ENCODE assay signal across 8 cellular contexts in the genomic region with DNA sequence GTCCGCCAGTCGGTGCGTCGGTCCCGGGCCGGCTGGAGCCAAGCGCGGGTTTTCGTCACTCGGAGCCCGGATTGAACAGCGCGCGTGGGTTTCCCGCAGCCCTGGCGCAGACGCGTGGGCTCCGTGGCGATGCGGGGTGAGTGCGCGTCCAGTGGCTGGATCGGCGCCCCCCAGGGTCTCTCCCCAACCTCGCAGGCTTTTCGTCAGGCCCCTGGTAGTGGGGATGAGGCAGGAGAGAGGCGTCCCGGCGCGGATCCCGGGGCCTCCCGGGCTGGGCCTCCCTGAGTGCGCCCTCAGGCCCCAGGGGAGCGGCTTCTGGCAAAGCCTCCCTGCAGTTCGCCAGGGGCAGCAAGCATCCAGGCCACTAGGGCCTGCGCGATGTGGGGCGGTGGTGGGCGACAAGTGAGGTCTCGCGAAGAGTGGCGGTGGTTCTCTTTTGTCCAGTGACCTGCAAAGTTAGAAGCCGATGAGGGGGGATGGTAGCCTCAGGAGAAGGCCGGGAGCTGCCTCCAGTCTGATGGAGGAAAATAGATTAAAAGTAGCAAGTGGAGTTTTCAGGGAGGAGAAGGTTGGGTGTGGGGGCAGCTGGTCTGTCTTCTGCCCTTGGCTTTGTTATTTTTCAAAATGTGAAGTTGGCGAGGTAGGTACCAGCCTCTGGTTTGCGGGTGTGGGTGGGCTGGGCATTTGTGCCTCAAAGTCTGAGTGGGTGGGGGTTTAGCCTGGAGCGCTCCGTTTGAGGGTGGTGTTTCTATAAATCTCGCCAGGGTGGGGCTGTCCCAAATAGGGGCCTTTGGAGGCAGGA. TPM values are rescaled to one million over a fixed set of nuclear protein-coding genes. Genes with fewer than 3 reads are reported as not detected.
DNase-seq lines count a peak whose midpoint lies in the region; ATAC-seq and TF ChIP-seq lines count a peak whose summit lies in the region.

No MANE protein-coding gene starts in this region.

- TF ChIP-seq CTCF in thoracic aorta (IDR thresholded peaks at IDR 0.05), result no peak

- peaks cover 14% of the 10 kb centered on the region for H3K9me3 ChIP-seq in thoracic aorta

- peaks cover 36% of the 10 kb centered on the region for H3K4me1 Mint-ChIP-seq in activated naive CD8-positive, alpha-beta T cell treated with anti-CD3 and anti-CD28 coated beads, Interleukin-2, amount 50 U/mL, for 24 hours

- H3K27ac Mint-ChIP-seq in activated naive CD8-positive, alpha-beta T cell treated with anti-CD3 and anti-CD28 coated beads, Interleukin-2, amount 50 U/mL, for 24 hours, result no peak overlapping the region

- ATAC-seq in activated naive CD8-positive, alpha-beta T cell treated with anti-CD3 and anti-CD28 coated beads, Interleukin-2, amount 50 U/mL, for 24 hours, result peak; percentile 75
- ATAC-seq in thoracic aorta (ENCODE audit: insufficient number of reproducible peaks, low FRiP score, low read depth) (no peak), HG03280 (IDR thresholded peaks at IDR 0.05; ENCODE audit: unreplicated experiment) (no peak)

- H3K9me3 Mint-ChIP-seq in activated naive CD8-positive, alpha-beta T cell treated with anti-CD3 and anti-CD28 coated beads, Interleukin-2, amount 50 U/mL, for 24 hours, result peaks cover 17% of the 10 kb centered on the region

- no peaks in the 10 kb centered on the region for H3K27me3 ChIP-seq in thoracic aorta (replicated peaks; ENCODE audit: insufficient read depth)

- H3K27me3 Mint-ChIP-seq in activated naive CD8-positive, alpha-beta T cell treated with anti-CD3 and anti-CD28 coated beads, Interleukin-2, amount 50 U/mL, for 24 hours, result peaks cover 71% of the 10 kb centered on the region

- no peaks in the 10 kb centered on the region for H3K36me3 ChIP-seq in thoracic aorta

- DNase-seq in activated CD4-positive, CD25-positive, alpha-beta regulatory T cell treated with anti-CD3 and anti-CD28 coated beads, Interleukin-2, amount 50 U/mL, for 72 hours, result peak; percentile 40
- DNase-seq in activated CD4-positive, CD25-positive, alpha-beta regulatory T cell (lab: John Stamatoyannopoulos, UW), result no peak
- peak; percentile 38 for DNase-seq in activated naive CD8-positive, alpha-beta T cell treated with anti-CD3 and anti-CD28 coated beads, Interleukin-2, amount 50 U/mL, for 24 hours
- DNase-seq in iris pigment epithelial cell (ENCODE audit: low read depth) (peak; percentile 45), thoracic aorta (ENCODE audit: low spot score) (no peak), NCI-H82 (lab: John Stamatoyannopoulos, UW) (no peak), amniotic stem cell (lab: John Stamatoyannopoulos, UW) (no peak)

- H3K4me3 ChIP-seq in thoracic aorta, result peak overlapping the region; percentile 79

- peak overlapping the region; percentile 78 for H3K4me3 Mint-ChIP-seq in activated naive CD8-positive, alpha-beta T cell treated with anti-CD3 and anti-CD28 coated beads, Interleukin-2, amount 50 U/mL, for 24 hours

- H3K27ac ChIP-seq in thoracic aorta, result peak overlapping the region; percentile 31 to 63

- H3K4me1 ChIP-seq in thoracic aorta (ENCODE audit: control insufficient read depth in 1 of 2, low read depth in 2 of 2), result peaks cover 0 to 13% of the 10 kb centered on the region in 2 donors

- peaks cover 12% of the 10 kb centered on the region for H3K36me3 Mint-ChIP-seq in activated naive CD8-positive, alpha-beta T cell treated with anti-CD3 and anti-CD28 coated beads, Interleukin-2, amount 50 U/mL, for 24 hours (ENCODE audit: low read depth)

RNA-seq across cellular contexts. Expression of gene TOX2, which starts 1.6 kb away (rescaled TPM):
- 10 to 100 TPM in 1 of 2 donors, 1 to 10 TPM in 1; 4.2 to 14.6 TPM for total RNA-seq in thoracic aorta

Comparison
In these comparisons a context has a peak if more than half of its experiments do, and no peak if none do; other contexts are left out.
1. DNase-seq: peak in activated CD4-positive, CD25-positive, alpha-beta regulatory T cell treated with anti-CD3 and anti-CD28 coated beads, Interleukin-2, amount 50 U/mL, for 72 hours (single experiment), activated naive CD8-positive, alpha-beta T cell treated with anti-CD3 and anti-CD28 coated beads, Interleukin-2, amount 50 U/mL, for 24 hours (single experiment) and iris pigment epithelial cell (single experiment); none in activated CD4-positive, CD25-positive, alpha-beta regulatory T cell (0 of 4), thoracic aorta (single experiment), NCI-H82 (single experiment) and amniotic stem cell (single experiment).